In the genomic region with DNA sequence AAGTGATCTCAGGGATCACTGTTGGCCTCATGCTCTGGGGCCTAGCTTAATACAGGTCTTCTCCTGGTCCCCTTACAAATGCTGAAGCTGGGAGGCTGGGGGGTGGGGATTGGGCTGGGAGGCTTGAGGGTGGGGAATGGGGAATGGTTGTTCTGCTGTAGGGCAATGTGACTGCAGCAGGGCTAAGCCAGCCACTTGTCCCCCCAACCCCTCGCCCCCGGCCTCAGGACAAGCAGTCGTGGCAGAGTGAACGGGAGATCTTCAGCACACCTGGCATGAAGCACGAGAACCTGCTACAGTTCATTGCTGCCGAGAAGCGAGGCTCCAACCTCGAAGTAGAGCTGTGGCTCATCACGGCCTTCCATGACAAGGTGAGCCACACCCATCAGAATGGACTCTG, we compare ENCODE assay signal across 18 cellular contexts.
"Had no signal": no experiment of that assay in that cellular context is flagged by ENCODE, and none has a peak within 500 bp of the region (broad histone marks: within the 10 kb centered on the region; RNA-seq: fewer than 3 reads in every experiment).

No MANE protein-coding gene starts in this region.

- H3K9me3 ChIP-seq: SK-N-SH had no signal

- H3K27ac ChIP-seq: RWPE1 had no signal

- DNase-seq: KBM-7, MV-4-11, NCI-H1048, NCI-H1105, NCI-H1417, NCI-H1436 treated with DMSO at 0.1 percent for 48 hours, NCI-H1694, NCI-H187 treated with DMSO at 0.1 percent for 48 hours, NCI-H2081, NCI-H2107, NCI-H2227 treated with DMSO at 0.1 percent for 48 hours, NCI-H524, NCI-H526 treated with DMSO at 0.1 percent for 48 hours, NCI-H774, PC-3, SHP77, SK-N-SH had no signal
